37 cellular contexts compared by ENCODE assay signal in the genomic region with DNA sequence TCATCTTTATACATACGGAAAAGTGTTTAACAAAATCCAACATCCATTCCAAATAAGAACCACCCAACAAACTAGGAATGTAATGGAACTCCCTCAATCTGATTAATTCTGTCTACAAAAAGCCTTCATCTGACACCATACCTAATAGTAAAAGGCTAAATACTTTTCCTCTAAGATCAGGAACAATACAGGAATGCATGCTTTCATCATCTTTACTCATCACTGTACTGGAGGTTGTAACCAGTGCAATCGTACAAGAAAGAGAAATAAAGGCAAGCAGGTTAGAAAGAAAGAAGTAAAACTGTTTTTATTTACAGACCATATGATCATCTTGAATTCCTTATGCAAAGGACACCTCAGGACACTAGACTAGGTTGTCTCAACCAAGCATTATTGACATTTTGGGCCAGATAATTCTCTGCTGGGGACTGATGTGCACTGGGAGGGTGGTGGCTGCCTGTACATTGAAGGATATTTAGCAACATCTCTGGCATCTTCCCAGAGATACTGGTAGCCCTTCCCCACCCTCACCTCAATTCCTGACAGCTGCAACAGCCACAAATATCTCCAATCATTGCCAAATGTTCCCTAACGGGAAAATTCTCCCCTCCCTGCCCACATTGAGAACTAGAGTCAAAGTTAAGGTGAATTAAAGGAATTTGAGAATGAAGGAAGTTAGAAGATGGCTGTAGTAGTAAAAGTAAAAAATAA. TPM values are rescaled to one million over a fixed set of nuclear protein-coding genes. Genes with fewer than 3 reads are reported as not detected.
DNase-seq lines count a peak whose midpoint lies in the region; ATAC-seq, FAIRE-seq and TF ChIP-seq lines count a peak whose summit lies in the region.
"Had no signal": no experiment of that assay in that cellular context is flagged by ENCODE, and none has a peak within 500 bp of the region (broad histone marks: within the 10 kb centered on the region; RNA-seq: fewer than 3 reads in every experiment).

No MANE protein-coding gene starts in this region.

- H3K36me3 ChIP-seq in OCI-LY7 (ENCODE audit: insufficient read depth, low read length), result no peaks in the 10 kb centered on the region
- no peaks in the 10 kb centered on the region for H3K36me3 ChIP-seq in mammary epithelial cell (ENCODE audit: insufficient read depth, low read length)
- H3K36me3 ChIP-seq: esophagus squamous epithelium, Peyer's patch, sigmoid colon, transverse colon had no signal

- H3K9ac ChIP-seq in mammary epithelial cell (ENCODE audit: insufficient read depth, low read length), result no peak overlapping the region

- TF ChIP-seq CTCF in D721Med (IDR thresholded peaks at IDR 0.05; ENCODE audit: insufficient read depth, missing control alignments) (no peak), OCI-LY7 (conservative IDR thresholded peaks at IDR 0.05; ENCODE audit: low read length) (no peak), mammary epithelial cell (conservative IDR thresholded peaks at IDR 0.05 in 1 of 2, IDR thresholded peaks at IDR 0.05 in 1 of 2; ENCODE audit: extremely low read depth in 1 of 2, insufficient read depth in 1 of 2, low read depth in 1 of 2, low read length in 2 of 2) (no peak)

- intact Hi-C loops in OCI-LY7 (cut with micrococcal nuclease; ENCODE audit: unreplicated experiment), result no loop called here
- intact Hi-C loops in mammary epithelial cell (cut with micrococcal nuclease), result no loop called here

- in situ Hi-C loops in mammary epithelial cell (cut with MboI; ENCODE audit: low sequenced_read_pairs in 2 of 2), result no loop called here

- H2AFZ ChIP-seq in OCI-LY7 (ENCODE audit: low read length) (peak overlapping the region; percentile 25; the same call in 1 of the 2 replicates), mammary epithelial cell (ENCODE audit: low read depth, low read length) (no peak overlapping the region)
- H2AFZ ChIP-seq: hepatocyte had no signal

- H3K79me2 ChIP-seq in OCI-LY7 (ENCODE audit: insufficient read depth, low read depth, low read length) (no peaks in the 10 kb centered on the region), mammary epithelial cell (ENCODE audit: insufficient read depth, low read length) (no peaks in the 10 kb centered on the region)
- H3K79me2 ChIP-seq: hepatocyte had no signal

- H3K9me3 ChIP-seq in OCI-LY7 (ENCODE audit: low read length), result no peaks in the 10 kb centered on the region
- H3K9me3 ChIP-seq in mammary epithelial cell (replicated peaks; ENCODE audit: insufficient read depth, low read length), result no peaks in the 10 kb centered on the region
- H3K9me3 ChIP-seq: esophagus squamous epithelium, Peyer's patch, psoas muscle, sigmoid colon, transverse colon had no signal

- H3K36me3 Mint-ChIP-seq in activated naive CD4-positive, alpha-beta T cell treated with anti-CD3 and anti-CD28 coated beads, Interleukin-2, amount 50 U/mL, for 72 hours, result no peaks in the 10 kb centered on the region
- H3K36me3 Mint-ChIP-seq: activated naive CD8-positive, alpha-beta T cell treated with anti-CD3 and anti-CD28 coated beads for 36 hours; stimulated activated effector memory CD8-positive, alpha-beta T cell treated with anti-CD3 and anti-CD28 coated beads, Interleukin-12 subunit alpha, Interleukin-12 subunit beta, amount 100 ng/mL, for 72 hours had no signal

- H3K27me3 ChIP-seq in mammary epithelial cell (ENCODE audit: insufficient read depth, low read length), result no peaks in the 10 kb centered on the region
- H3K27me3 ChIP-seq: esophagus squamous epithelium, hepatocyte, Peyer's patch, sigmoid colon, transverse colon had no signal

- DNase-seq in D721Med (ENCODE audit: insufficient read length, low spot score) (no peak), OCI-LY7 (ENCODE audit: low spot score) (no peak), mammary epithelial cell (peak; percentile 1), kidney tubule cell (ENCODE audit: low spot score) (peak; percentile 12), KG1 (lab: John Stamatoyannopoulos, UW) (no peak), GDM1 (lab: John Stamatoyannopoulos, UW) (no peak)
- no peak for DNase-seq in activated naive CD4-positive, alpha-beta T cell treated with anti-CD3 and anti-CD28 coated beads, Interleukin-2, amount 50 U/mL, for 72 hours (ENCODE audit: low spot score in 2 of 2)
- DNase-seq: activated CD4-positive, alpha-beta T cell treated with anti-CD3 and anti-CD28 coated beads for 4 hours; activated CD8-positive, alpha-beta memory T cell treated with anti-CD3 and anti-CD28 coated beads for 24 hours; activated effector memory CD4-positive, alpha-beta T cell treated with Interleukin-2 at 50 U/mL for 16 hours; activated naive CD8-positive, alpha-beta T cell treated with anti-CD3 and anti-CD28 coated beads for 36 hours; activated T-cell treated with anti-CD3 and anti-CD28 coated beads for 4 hours; Calu3; dermis blood vessel endothelial cell; DND-41; esophagus squamous epithelium; left colon; NCI-H1417 treated with DMSO at 0.1 percent for 48 hours; NCI-H2081 treated with DMSO at 0.1 percent for 48 hours; NCI-H2227 treated with DMSO at 0.1 percent for 48 hours; NCI-H748 treated with DMSO at 0.1 percent for 48 hours; Peyer's patch; psoas muscle; SIG-M5; sigmoid colon; stimulated activated CD4-positive, alpha-beta T cell treated with anti-CD3 and anti-CD28 coated beads, Interleukin-15, amount 100 ng/mL, for 24 hours; SW 1271; transverse colon had no signal

- H3K4me2 ChIP-seq in OCI-LY7 (ENCODE audit: low read length) (no peak overlapping the region), mammary epithelial cell (ENCODE audit: insufficient read depth, low read depth, low read length) (no peak overlapping the region)
- H3K4me2 ChIP-seq: hepatocyte had no signal

- POLR2A ChIA-PET in OCI-LY7 (lab: Charles Lee), result interaction anchor here (0.7 kb wide), 1 partner anchor 100 kb away, joined by 4 read pairs; no protein-coding TSS in a partner anchor

- H3K4me1 ChIP-seq in OCI-LY7 (ENCODE audit: insufficient read depth, low read length, poor library complexity, severe bottlenecking), result no peaks in the 10 kb centered on the region
- no peaks in the 10 kb centered on the region for H3K4me1 ChIP-seq in mammary epithelial cell (ENCODE audit: insufficient read depth, low read length)
- H3K4me1 ChIP-seq: esophagus squamous epithelium, Peyer's patch, psoas muscle, sigmoid colon, transverse colon had no signal

- no peak overlapping the region for H3K27ac ChIP-seq in OCI-LY7 (ENCODE audit: low read depth, low read length, poor library complexity, severe bottlenecking)
- H3K27ac ChIP-seq in mammary epithelial cell (ENCODE audit: insufficient read depth, low read depth, low read length), result no peak overlapping the region
- H3K27ac ChIP-seq: esophagus squamous epithelium, hepatocyte, Peyer's patch, psoas muscle, sigmoid colon, transverse colon, VCaP had no signal

- ATAC-seq in GM19351 (IDR thresholded peaks at IDR 0.05; ENCODE audit: unreplicated experiment), result no peak
- ATAC-seq in activated naive CD4-positive, alpha-beta T cell treated with anti-CD3 and anti-CD28 coated beads, Interleukin-2, amount 50 U/mL, for 72 hours, result no peak
- ATAC-seq: left colon; psoas muscle; stimulated activated effector memory CD8-positive, alpha-beta T cell treated with anti-CD3 and anti-CD28 coated beads, Interleukin-12 subunit alpha, Interleukin-12 subunit beta, amount 100 ng/mL, for 72 hours had no signal

- H3K9me3 Mint-ChIP-seq in activated naive CD4-positive, alpha-beta T cell treated with anti-CD3 and anti-CD28 coated beads, Interleukin-2, amount 50 U/mL, for 72 hours, result no peaks in the 10 kb centered on the region
- H3K9me3 Mint-ChIP-seq: activated naive CD8-positive, alpha-beta T cell treated with anti-CD3 and anti-CD28 coated beads for 36 hours; nephron; stimulated activated effector memory CD8-positive, alpha-beta T cell treated with anti-CD3 and anti-CD28 coated beads, Interleukin-12 subunit alpha, Interleukin-12 subunit beta, amount 100 ng/mL, for 72 hours had no signal

- H3K4me3 ChIP-seq in OCI-LY7 (ENCODE audit: low read depth, low read length, poor library complexity, severe bottlenecking) (no peak overlapping the region), mammary epithelial cell (replicated peaks in 1 of 3; ENCODE audit: insufficient read depth in 1 of 3, low read depth in 2 of 3, low read length in 3 of 3) (no peak overlapping the region)
- H3K4me3 ChIP-seq: esophagus squamous epithelium, hepatocyte, Peyer's patch, psoas muscle, sigmoid colon, transverse colon had no signal

- peak; percentile 46 for FAIRE-seq in D721Med (lab: Jason Lieb, UNC)
- FAIRE-seq: H1 had no signal

- dilution Hi-C loops in mammary epithelial cell (cut with HindIII; ENCODE audit: low sequenced_read_pairs), result no loop called here

- no peaks in the 10 kb centered on the region for H4K20me1 ChIP-seq in OCI-LY7 (ENCODE audit: insufficient read depth, low read length)
- no peaks in the 10 kb centered on the region for H4K20me1 ChIP-seq in mammary epithelial cell (ENCODE audit: insufficient read depth, low read length)

- CTCF ChIA-PET in OCI-LY7 (lab: Charles Lee; ENCODE audit: unreplicated experiment) (no interaction called here), mammary epithelial cell (lab: Charles Lee; ENCODE audit: low non-redundant PET) (no interaction called here)

- BruUV-seq in OCI-LY7 (replicated peaks; lab: Mats Ljungman, UMichigan) (no TSS peak), mammary epithelial cell (replicated peaks; lab: Mats Ljungman, UMichigan) (no TSS peak)

- WGBS in mammary epithelial cell (ENCODE audit: low coverage, missing lambda C conversion rate), result 54% methylated on average over 3 of the region's 3 CpGs

- no peaks in the 10 kb centered on the region for H3K9me2 ChIP-seq in OCI-LY7 (ENCODE audit: insufficient read depth, low read length)

- no peak overlapping the region for H3K27ac Mint-ChIP-seq in activated naive CD4-positive, alpha-beta T cell treated with anti-CD3 and anti-CD28 coated beads, Interleukin-2, amount 50 U/mL, for 72 hours
- H3K27ac Mint-ChIP-seq: activated naive CD8-positive, alpha-beta T cell treated with anti-CD3 and anti-CD28 coated beads for 36 hours; nephron; stimulated activated effector memory CD8-positive, alpha-beta T cell treated with anti-CD3 and anti-CD28 coated beads, Interleukin-12 subunit alpha, Interleukin-12 subunit beta, amount 100 ng/mL, for 72 hours had no signal

RNA-seq across cellular contexts. Expression of a gene that starts 30.6 kb away (rescaled TPM):
- not detected in 2 replicates for total RNA-seq in OCI-LY7 (2014; rRNA removed; shearing (Covaris generic))
- total RNA-seq in OCI-LY7 (2022) (not detected in 2 replicates), mammary epithelial cell (not detected)
- polyA plus RNA-seq in mammary epithelial cell, result not detected
- not detected for polyA minus RNA-seq in mammary epithelial cell
- total RNA-seq in activated naive CD4-positive, alpha-beta T cell treated with anti-CD3 and anti-CD28 coated beads, Interleukin-2, amount 50 U/mL, for 72 hours, result not detected
- total RNA-seq: A172; activated naive CD8-positive, alpha-beta T cell treated with anti-CD3 and anti-CD28 coated beads for 36 hours; Calu3; dermis blood vessel endothelial cell; esophagus squamous epithelium; H1; lung microvascular endothelial cell; omental fat pad; Peyer's patch; psoas muscle had no signal
- polyA plus RNA-seq: H1, psoas muscle had no signal

Comparison
In these comparisons a context has a peak if more than half of its experiments do, and no peak if none do; other contexts are left out.
1. DNase-seq: peak in mammary epithelial cell (single experiment) and kidney tubule cell (single experiment); none in D721Med (single experiment), OCI-LY7 (single experiment), activated naive CD4-positive, alpha-beta T cell treated with anti-CD3 and anti-CD28 coated beads, Interleukin-2, amount 50 U/mL, for 72 hours (0 of 2), KG1 (single experiment) and GDM1 (single experiment).